Comparison of ENCODE assay signal across 22 cellular contexts in genomic region chr7:70749831-70750230, GRCh38.
DNase-seq lines count a peak whose midpoint lies in the region; ATAC-seq, FAIRE-seq and TF ChIP-seq lines count a peak whose summit lies in the region.
"Had no signal": no experiment of that assay in that cellular context is flagged by ENCODE, and none has a peak within 500 bp of the region (broad histone marks: within the 10 kb centered on the region; RNA-seq: fewer than 3 reads in every experiment).

No MANE protein-coding gene starts in this region.

- H2BK12ac ChIP-seq in H9 (ENCODE audit: insufficient read length, low read depth, low read length), result no peak overlapping the region

- no peak overlapping the region for H3K9ac ChIP-seq in H9 (ENCODE audit: extremely low read depth, insufficient read length, low read length)
- no peak overlapping the region for H3K9ac ChIP-seq in astrocyte (ENCODE audit: low read length)
- H3K9ac ChIP-seq: BLaER1, GM23248 had no signal

- no peak overlapping the region for H2AK5ac ChIP-seq in H9 (ENCODE audit: insufficient read length, low read length)

- H3K4me2 ChIP-seq in H9 (ENCODE audit: insufficient read depth, insufficient read length, low read length), result no peak overlapping the region
- H3K4me2 ChIP-seq in astrocyte (ENCODE audit: low read length), result no peak overlapping the region
- H3K4me2 ChIP-seq: BLaER1 had no signal

- TF ChIP-seq CTCF in H9 (conservative IDR thresholded peaks at IDR 0.05) (no peak), astrocyte (IDR thresholded peaks at IDR 0.05; ENCODE audit: insufficient read depth, low read depth, low read length) (no peak), nephron progenitor cell (IDR thresholded peaks at IDR 0.05) (no peak)

- no peak overlapping the region for H3K14ac ChIP-seq in H9 (ENCODE audit: insufficient read depth, low read length)

- DNase-seq in H9 (no peak), astrocyte (ENCODE audit: low read depth) (no peak), nephron progenitor cell (no peak), amygdala (lab: John Stamatoyannopoulos, UW) (no peak)
- DNase-seq: CD4-positive, CD25-positive, alpha-beta regulatory T cell; CD8-positive, alpha-beta memory T cell; DMS153; DND-41; GM23248; H7 had no signal

- H4K20me1 ChIP-seq in H9 (ENCODE audit: control insufficient read depth, insufficient read depth, insufficient read length) (no peaks in the 10 kb centered on the region), astrocyte (ENCODE audit: insufficient read depth, low read length) (peaks cover 79% of the 10 kb centered on the region)

- no peaks in the 10 kb centered on the region for H3K9me3 Mint-ChIP-seq in H9
- H3K9me3 Mint-ChIP-seq in astrocyte (ENCODE audit: unreplicated experiment), result no peaks in the 10 kb centered on the region
- H3K9me3 Mint-ChIP-seq in nephron progenitor cell, result no peaks in the 10 kb centered on the region
- H3K9me3 Mint-ChIP-seq: CD8-positive, alpha-beta memory T cell had no signal

- H4K5ac ChIP-seq in H9 (ENCODE audit: insufficient read length, low read depth, low read length), result no peak overlapping the region

- H2BK120ac ChIP-seq in H9 (ENCODE audit: low read depth, low read length, poor library complexity, severe bottlenecking), result no peak overlapping the region

- H3K27me3 Mint-ChIP-seq in H9 (ENCODE audit: low read depth), result no peaks in the 10 kb centered on the region
- H3K27me3 Mint-ChIP-seq in astrocyte (ENCODE audit: low read depth, unreplicated experiment), result no peaks in the 10 kb centered on the region
- no peaks in the 10 kb centered on the region for H3K27me3 Mint-ChIP-seq in nephron progenitor cell (ENCODE audit: low read depth, poor library complexity)
- H3K27me3 Mint-ChIP-seq: B cell; CD4-positive, CD25-positive, alpha-beta regulatory T cell; CD8-positive, alpha-beta memory T cell had no signal

- no peak overlapping the region for H2BK20ac ChIP-seq in H9 (ENCODE audit: low read depth, low read length, poor library complexity, severe bottlenecking)

- no peak overlapping the region for H3K4ac ChIP-seq in H9 (ENCODE audit: low read depth, low read length)

- H3K4me1 Mint-ChIP-seq in H9 (peaks cover 45 to 71% of the 10 kb centered on the region in 2 experiments), astrocyte (ENCODE audit: low read depth, unreplicated experiment) (peaks cover 41% of the 10 kb centered on the region), nephron progenitor cell (peaks cover 64% of the 10 kb centered on the region)
- H3K4me1 Mint-ChIP-seq: B cell; CD4-positive, CD25-positive, alpha-beta regulatory T cell had no signal

- H2AFZ ChIP-seq in H9 (ENCODE audit: low read length), result no peak overlapping the region
- H2AFZ ChIP-seq in astrocyte (ENCODE audit: low read depth, low read length), result no peak overlapping the region
- H2AFZ ChIP-seq: GM23248 had no signal

- ATAC-seq in HG03521 (IDR thresholded peaks at IDR 0.05; ENCODE audit: unreplicated experiment), result no peak
- no peak for ATAC-seq in GM18498 (IDR thresholded peaks at IDR 0.05; ENCODE audit: unreplicated experiment)
- ATAC-seq: HCT116 had no signal

- H3K56ac ChIP-seq in H9 (ENCODE audit: insufficient read length, low read depth, low read length), result no peak overlapping the region

- H2BK5ac ChIP-seq in H9 (ENCODE audit: insufficient read length, low read length), result no peak overlapping the region

- H3K9me3 ChIP-seq in H9 (ENCODE audit: control insufficient read depth, low read depth, low read length), result no peaks in the 10 kb centered on the region
- H3K9me3 ChIP-seq in astrocyte (ENCODE audit: insufficient read depth, low read depth, low read length), result no peaks in the 10 kb centered on the region
- H3K9me3 ChIP-seq: BLaER1 had no signal

- H3K27me3 ChIP-seq in H9 (ENCODE audit: insufficient read depth, low read length) (no peaks in the 10 kb centered on the region), astrocyte (ENCODE audit: insufficient read depth, low read length) (no peaks in the 10 kb centered on the region)
- H3K27me3 ChIP-seq: BLaER1 had no signal

- H3K4me3 Mint-ChIP-seq in H9 (no peak overlapping the region), astrocyte (ENCODE audit: unreplicated experiment) (no peak overlapping the region), nephron progenitor cell (no peak overlapping the region)
- H3K4me3 Mint-ChIP-seq: B cell; CD4-positive, CD25-positive, alpha-beta regulatory T cell; CD8-positive, alpha-beta memory T cell had no signal

- no peak for FAIRE-seq in astrocyte (lab: Jason Lieb, UNC)
- FAIRE-seq: A204.1, G401.6, GM12892, GM19239, H1 had no signal

- H3K79me2 ChIP-seq in H9 (ENCODE audit: insufficient read depth, low read length) (peaks cover 41% of the 10 kb centered on the region), astrocyte (ENCODE audit: insufficient read depth, low read length) (peaks cover 67% of the 10 kb centered on the region)

- H3K79me1 ChIP-seq in H9 (ENCODE audit: insufficient read depth, low read depth, low read length, poor library complexity, severe bottlenecking), result peaks cover 17% of the 10 kb centered on the region

- no peak overlapping the region for H4K8ac ChIP-seq in H9 (replicated peaks; ENCODE audit: insufficient read length, low read depth, low read length)

- WGBS in H9 (ENCODE audit: extremely low coverage, insufficient read length, low lambda C conversion rate), result no CpG with 5 or more reads among the region's 1 CpG

- H4K91ac ChIP-seq in H9 (ENCODE audit: insufficient read length, low read depth, low read length), result no peak overlapping the region

- peaks cover 3% of the 10 kb centered on the region; the same call in 1 of the 2 replicates for H3K4me1 ChIP-seq in H9 (ENCODE audit: insufficient read depth, low read length)
- peaks cover 22% of the 10 kb centered on the region for H3K4me1 ChIP-seq in astrocyte (ENCODE audit: insufficient read depth, low read length)

- H3K36me3 ChIP-seq in astrocyte (ENCODE audit: insufficient read depth, low read length), result no peaks in the 10 kb centered on the region

- no peak overlapping the region for H3K23ac ChIP-seq in H9 (ENCODE audit: insufficient read length, low read depth, low read length)

- H3K27ac Mint-ChIP-seq in H9 (peak overlapping the region in 2 of 3 experiments; percentile 12 to 38; a peak in 5 of 7 replicates), astrocyte (ENCODE audit: unreplicated experiment) (peak overlapping the region; percentile 29), nephron progenitor cell (peak overlapping the region; percentile 52)
- H3K27ac Mint-ChIP-seq: B cell; CD4-positive, CD25-positive, alpha-beta regulatory T cell had no signal

- H3K27ac ChIP-seq in H9 (ENCODE audit: insufficient read length, low read depth, low read length) (no peak overlapping the region), astrocyte (ENCODE audit: low read depth, low read length) (no peak overlapping the region)
- H3K27ac ChIP-seq: 22Rv1, BLaER1, C4-2B, GM23248 had no signal

- H3K36me3 Mint-ChIP-seq in H9 (ENCODE audit: insufficient read depth in 1 of 3, low read depth in 3 of 3) (peaks cover 5 to 36% (median 31%) of the 10 kb centered on the region in 3 experiments; a peak in 6 of 7 replicates), astrocyte (ENCODE audit: low read depth, unreplicated experiment) (no peaks in the 10 kb centered on the region), nephron progenitor cell (ENCODE audit: low read depth) (peaks cover 37% of the 10 kb centered on the region)

- H3T11ph ChIP-seq in H9 (ENCODE audit: low read length), result no peak overlapping the region

- no peak overlapping the region for H2BK15ac ChIP-seq in H9 (ENCODE audit: low read depth, low read length)

- H3K4me3 ChIP-seq in astrocyte (ENCODE audit: insufficient read depth, low read depth, low read length), result no peak overlapping the region
- H3K4me3 ChIP-seq: BLaER1, GM23248 had no signal

- no peaks in the 10 kb centered on the region for H3K23me2 ChIP-seq in H9 (ENCODE audit: insufficient read length, low read depth, low read length, poor library complexity, severe bottlenecking)

- H3K18ac ChIP-seq in H9 (ENCODE audit: insufficient read length, low read depth, low read length), result no peak overlapping the region
